ENCODE assay signal across 24 cellular contexts in genomic region chr21:23955130-23955873, GRCh38.
DNase-seq lines count a peak whose midpoint lies in the region; ATAC-seq and TF ChIP-seq lines count a peak whose summit lies in the region.
"Had no signal": no experiment of that assay in that cellular context is flagged by ENCODE, and none has a peak within 500 bp of the region (broad histone marks: within the 10 kb centered on the region; RNA-seq: fewer than 3 reads in every experiment).

No MANE protein-coding gene starts in this region.

- peak overlapping the region; percentile 27; the same call in 1 of the 2 replicates for H2AFZ ChIP-seq in Loucy (ENCODE audit: low read length)

- no peak for DNase-seq in stimulated activated naive CD8-positive, alpha-beta T cell treated with anti-CD3 and anti-CD28 coated beads, Interleukin-15, Interleukin-2, amounts not matched to agents 100 U/mL and 50 U/mL, for 24 hours
- DNase-seq in activated naive CD8-positive, alpha-beta T cell treated with anti-CD3 and anti-CD28 coated beads for 36 hours, result no peak
- DNase-seq in NCI-H1694 (lab: John Stamatoyannopoulos, UW) (no peak), vagina (ENCODE audit: extremely low spot score in 2 of 2) (no peak)
- DNase-seq: activated CD4-positive, alpha-beta T cell treated with anti-CD3 and anti-CD28 coated beads, Interleukin-2, amount 50 U/mL, for 4 hours; activated T-cell treated with anti-CD3 and anti-CD28 coated beads, Interleukin-2, amount 50 U/mL, for 1 hour; adrenal gland; colonic mucosa; endodermal cell; mesendoderm; NCI-H1436 treated with DMSO at 0.1 percent for 48 hours; NCI-H2171; NCI-H526 treated with DMSO at 0.1 percent for 48 hours; OCI-M1; posterior cingulate gyrus; SHP77; stimulated activated naive CD4-positive, alpha-beta T cell treated with Interleukin-2 at 50 U/mL for 16 hours; transverse colon had no signal

- TF ChIP-seq CTCF in Loucy (conservative IDR thresholded peaks at IDR 0.05; ENCODE audit: low read length) (no peak), vagina (IDR thresholded peaks at IDR 0.05) (no peak)

- no peak for ATAC-seq in stimulated activated naive CD8-positive, alpha-beta T cell treated with anti-CD3 and anti-CD28 coated beads, Interleukin-15, Interleukin-2, amounts not matched to agents 100 U/mL and 50 U/mL, for 24 hours
- no peak for ATAC-seq in GM19395 (IDR thresholded peaks at IDR 0.05; ENCODE audit: unreplicated experiment)
- ATAC-seq in GM21381 (IDR thresholded peaks at IDR 0.05; ENCODE audit: unreplicated experiment), result no peak
- ATAC-seq: HepG2 had no signal

- no peaks in the 10 kb centered on the region for H3K9me2 ChIP-seq in Loucy (replicated peaks; ENCODE audit: low read depth, low read length)

- TF ChIP-seq POLR2A in vagina (IDR thresholded peaks at IDR 0.05), result no peak

- H3K4me1 ChIP-seq in Loucy (ENCODE audit: insufficient read depth, low read length, poor library complexity, severe bottlenecking) (peaks cover 68% of the 10 kb centered on the region), vagina (no peaks in the 10 kb centered on the region)
- H3K4me1 ChIP-seq: adrenal gland, colonic mucosa, transverse colon had no signal

- no peaks in the 10 kb centered on the region for H3K27me3 Mint-ChIP-seq in stimulated activated naive CD8-positive, alpha-beta T cell treated with anti-CD3 and anti-CD28 coated beads, Interleukin-15, Interleukin-2, amounts not matched to agents 100 ng/mL and 50 ng/mL, for 24 hours
- no peaks in the 10 kb centered on the region for H3K27me3 Mint-ChIP-seq in activated naive CD8-positive, alpha-beta T cell treated with anti-CD3 and anti-CD28 coated beads for 36 hours

- H3K4me3 ChIP-seq in Loucy (ENCODE audit: low read length, poor library complexity, severe bottlenecking) (peak overlapping the region; percentile 65), vagina (no peak overlapping the region)
- H3K4me3 ChIP-seq: adrenal gland, colonic mucosa, transverse colon had no signal

- no peaks in the 10 kb centered on the region for H3K79me2 ChIP-seq in Loucy (ENCODE audit: insufficient read depth, low read length)

- H3F3A ChIP-seq in Loucy (ENCODE audit: low read depth), result no peaks in the 10 kb centered on the region; the same call in none of the 2 replicates

- H3K36me3 Mint-ChIP-seq in stimulated activated naive CD8-positive, alpha-beta T cell treated with anti-CD3 and anti-CD28 coated beads, Interleukin-15, Interleukin-2, amounts not matched to agents 100 ng/mL and 50 ng/mL, for 24 hours (ENCODE audit: low read depth), result no peaks in the 10 kb centered on the region
- H3K36me3 Mint-ChIP-seq in activated naive CD8-positive, alpha-beta T cell treated with anti-CD3 and anti-CD28 coated beads for 36 hours, result no peaks in the 10 kb centered on the region

- no peak overlapping the region for H3K27ac Mint-ChIP-seq in stimulated activated naive CD8-positive, alpha-beta T cell treated with anti-CD3 and anti-CD28 coated beads, Interleukin-15, Interleukin-2, amounts not matched to agents 100 ng/mL and 50 ng/mL, for 24 hours
- no peak overlapping the region for H3K27ac Mint-ChIP-seq in activated naive CD8-positive, alpha-beta T cell treated with anti-CD3 and anti-CD28 coated beads for 36 hours
- H3K27ac Mint-ChIP-seq: endodermal cell, nephron had no signal

- H3K36me3 ChIP-seq in Loucy (ENCODE audit: insufficient read depth, low read length) (no peaks in the 10 kb centered on the region), vagina (no peaks in the 10 kb centered on the region)
- H3K36me3 ChIP-seq: adrenal gland, colonic mucosa, transverse colon had no signal

- peak overlapping the region; percentile 78 for H3K4me2 ChIP-seq in Loucy (ENCODE audit: low read depth, low read length, poor library complexity, severe bottlenecking)

- intact Hi-C loops in vagina (cut with DNase I), result no loop called here

- no peaks in the 10 kb centered on the region for H3K9me3 Mint-ChIP-seq in stimulated activated naive CD8-positive, alpha-beta T cell treated with anti-CD3 and anti-CD28 coated beads, Interleukin-15, Interleukin-2, amounts not matched to agents 100 ng/mL and 50 ng/mL, for 24 hours
- no peaks in the 10 kb centered on the region for H3K9me3 Mint-ChIP-seq in activated naive CD8-positive, alpha-beta T cell treated with anti-CD3 and anti-CD28 coated beads for 36 hours

- H3K4me3 Mint-ChIP-seq in stimulated activated naive CD8-positive, alpha-beta T cell treated with anti-CD3 and anti-CD28 coated beads, Interleukin-15, Interleukin-2, amounts not matched to agents 100 ng/mL and 50 ng/mL, for 24 hours, result peak overlapping the region; percentile 43
- peak overlapping the region; percentile 35 for H3K4me3 Mint-ChIP-seq in activated naive CD8-positive, alpha-beta T cell treated with anti-CD3 and anti-CD28 coated beads for 36 hours
- H3K4me3 Mint-ChIP-seq: endodermal cell, nephron had no signal

- peaks cover 17% of the 10 kb centered on the region for H3K4me1 Mint-ChIP-seq in stimulated activated naive CD8-positive, alpha-beta T cell treated with anti-CD3 and anti-CD28 coated beads, Interleukin-15, Interleukin-2, amounts not matched to agents 100 ng/mL and 50 ng/mL, for 24 hours (ENCODE audit: low read depth)
- peaks cover 14% of the 10 kb centered on the region for H3K4me1 Mint-ChIP-seq in activated naive CD8-positive, alpha-beta T cell treated with anti-CD3 and anti-CD28 coated beads for 36 hours
- H3K4me1 Mint-ChIP-seq: endodermal cell, nephron had no signal

- H3K9me3 ChIP-seq in Loucy (ENCODE audit: insufficient read depth, low read depth, low read length) (no peaks in the 10 kb centered on the region), vagina (no peaks in the 10 kb centered on the region)
- H3K9me3 ChIP-seq: adrenal gland, colonic mucosa, transverse colon had no signal

- H4K20me1 ChIP-seq in Loucy (ENCODE audit: insufficient read depth, low read length, poor library complexity, severe bottlenecking), result no peaks in the 10 kb centered on the region

- peak overlapping the region; percentile 27 for H3K9ac ChIP-seq in Loucy (ENCODE audit: low read depth, low read length, poor library complexity, severe bottlenecking)

- H3K27ac ChIP-seq in vagina, result no peak overlapping the region
- H3K27ac ChIP-seq: adrenal gland, colonic mucosa, transverse colon had no signal

- H3K27me3 ChIP-seq in Loucy (ENCODE audit: insufficient read depth, low read length, poor library complexity, severe bottlenecking) (no peaks in the 10 kb centered on the region), vagina (no peaks in the 10 kb centered on the region)
- H3K27me3 ChIP-seq: adrenal gland, colonic mucosa, transverse colon had no signal
